In genomic region chr20:5116875-5117274, GRCh38 we compare ENCODE assay signal across 14 cellular contexts. TPM values are rescaled to one million over a fixed set of nuclear protein-coding genes. Genes with fewer than 3 reads are reported as not detected.
DNase-seq lines count a peak whose midpoint lies in the region; ATAC-seq, FAIRE-seq and TF ChIP-seq lines count a peak whose summit lies in the region.
"Had no signal": no experiment of that assay in that cellular context is flagged by ENCODE, and none has a peak within 500 bp of the region (broad histone marks: within the 10 kb centered on the region; RNA-seq: fewer than 3 reads in every experiment).

No MANE protein-coding gene starts in this region.

- H3K9ac ChIP-seq in SK-N-MC (ENCODE audit: insufficient read length), result peak overlapping the region; percentile 96
- no peak overlapping the region for H3K9ac ChIP-seq in endothelial cell of umbilical vein (replicated peaks; ENCODE audit: extremely low read depth, insufficient read depth, low read length)

- peaks cover 52% of the 10 kb centered on the region for H3K4me1 Mint-ChIP-seq in T-helper 1 cell treated with Interleukin-12 subunit alpha and Interleukin-12 subunit beta and Interleukin-4 antibody, amounts not matched to agents 30 μg/mL and 1 μg/mL, for 36 hours (ENCODE audit: low read depth)
- peaks cover 39% of the 10 kb centered on the region for H3K4me1 Mint-ChIP-seq in GM23338
- H3K4me1 Mint-ChIP-seq in naive thymus-derived CD4-positive, alpha-beta T cell, result peaks cover 19 to 65% (median 45%) of the 10 kb centered on the region in 7 donors

- dilution Hi-C loops in endothelial cell of umbilical vein (cut with MboI; ENCODE audit: extremely low pct_ligation_motif_present, low sequenced_read_pairs), result no loop called here

- H3K4me3 ChIP-seq in GM23338, result peak overlapping the region; percentile 98
- H3K4me3 ChIP-seq in SK-N-MC, result peak overlapping the region; percentile 89
- no peak overlapping the region for H3K4me3 ChIP-seq in endothelial cell of umbilical vein (replicated peaks in 1 of 3; ENCODE audit: insufficient read depth in 1 of 3, low read depth in 1 of 3, low read length in 3 of 3)
- H3K4me3 ChIP-seq in testis, result no peak overlapping the region
- no peak overlapping the region for H3K4me3 ChIP-seq in naive thymus-derived CD4-positive, alpha-beta T cell (ENCODE audit: low read length)
- H3K4me3 ChIP-seq: pancreas, Peyer's patch had no signal

- H3F3A ChIP-seq in GM23338 (replicated peaks; ENCODE audit: low read depth), result peaks cover 40% of the 10 kb centered on the region

- TF ChIP-seq POLR2A in endothelial cell of umbilical vein (IDR thresholded peaks at IDR 0.05; ENCODE audit: low read depth, low read length), result no peak
- no peak for TF ChIP-seq POLR2A in testis (IDR thresholded peaks at IDR 0.05)

- no peaks in the 10 kb centered on the region for H3K27me3 Mint-ChIP-seq in T-helper 1 cell treated with Interleukin-12 subunit alpha and Interleukin-12 subunit beta and Interleukin-4 antibody, amounts not matched to agents 30 μg/mL and 1 μg/mL, for 36 hours (ENCODE audit: low read depth)
- peaks cover 15% of the 10 kb centered on the region for H3K27me3 Mint-ChIP-seq in GM23338 (ENCODE audit: insufficient read depth, low read depth, poor library complexity)
- peaks cover 0 to 2% (median 0%) of the 10 kb centered on the region in 5 donors for H3K27me3 Mint-ChIP-seq in naive thymus-derived CD4-positive, alpha-beta T cell
- H3K27me3 Mint-ChIP-seq: memory B cell had no signal

- CTCF ChIA-PET in endothelial cell of umbilical vein (lab: Charles Lee), result interaction anchor here (0.6 to 1.1 kb wide), 2 partner anchors 14 to 868 kb away, joined by 3 to 4 read pairs; no protein-coding TSS in a partner anchor
- CTCF ChIA-PET in naive thymus-derived CD4-positive, alpha-beta T cell (lab: Charles Lee), result interaction anchor here (1.0 to 2.4 kb wide), 3 partner anchors 10 to 76 kb away, joined by 3 to 13 read pairs (median 13); partner anchors contain the start of gene CDS2

- peak overlapping the region; percentile 89 for H3K4me3 Mint-ChIP-seq in T-helper 1 cell treated with Interleukin-12 subunit alpha and Interleukin-12 subunit beta and Interleukin-4 antibody, amounts not matched to agents 30 μg/mL and 1 μg/mL, for 36 hours
- peak overlapping the region; percentile 95 for H3K4me3 Mint-ChIP-seq in GM23338
- H3K4me3 Mint-ChIP-seq in naive thymus-derived CD4-positive, alpha-beta T cell, result peak overlapping the region in 1 of 10 donors; percentile 99
- H3K4me3 Mint-ChIP-seq: memory B cell had no signal

- TF ChIP-seq CTCF in GM23338 (conservative IDR thresholded peaks at IDR 0.05; ENCODE audit: low read depth in 2 of 2) (no peak), endothelial cell of umbilical vein (IDR thresholded peaks at IDR 0.05; ENCODE audit: extremely low read depth in 1 of 2, insufficient read depth in 1 of 2, low read depth in 1 of 2, low read length in 2 of 2) (no peak), testis (IDR thresholded peaks at IDR 0.05) (no peak)

- BruUV-seq in endothelial cell of umbilical vein (replicated peaks; lab: Mats Ljungman, UMichigan), result no TSS peak

- peaks cover 41% of the 10 kb centered on the region for H4K20me1 ChIP-seq in GM23338 (replicated peaks; ENCODE audit: insufficient read depth)
- no peaks in the 10 kb centered on the region for H4K20me1 ChIP-seq in endothelial cell of umbilical vein (replicated peaks; ENCODE audit: control insufficient read depth, extremely low read depth, insufficient read depth, low read length)

- intact Hi-C loops in endothelial cell of umbilical vein (cut with micrococcal nuclease) (no loop called here), testis (cut with DNase I; ENCODE audit: low total_unique reads) (no loop called here), posterior cingulate gyrus (cut with DNase I) (no loop called here)
- intact Hi-C loops in naive thymus-derived CD4-positive, alpha-beta T cell (cut with micrococcal nuclease), result no loop called here

- H3K27ac Mint-ChIP-seq in T-helper 1 cell treated with Interleukin-12 subunit alpha and Interleukin-12 subunit beta and Interleukin-4 antibody, amounts not matched to agents 30 μg/mL and 1 μg/mL, for 36 hours, result no peak overlapping the region
- no peak overlapping the region for H3K27ac Mint-ChIP-seq in GM23338
- H3K27ac Mint-ChIP-seq in naive thymus-derived CD4-positive, alpha-beta T cell, result peak overlapping the region in 1 of 9 donors; percentile 77

- WGBS in testis, 2 donors, result 75 to 78% methylated on average over 3 of the region's 3 CpGs

- no peaks in the 10 kb centered on the region for H3K9me3 Mint-ChIP-seq in T-helper 1 cell treated with Interleukin-12 subunit alpha and Interleukin-12 subunit beta and Interleukin-4 antibody, amounts not matched to agents 30 μg/mL and 1 μg/mL, for 36 hours
- H3K9me3 Mint-ChIP-seq in GM23338, result no peaks in the 10 kb centered on the region
- peaks cover 0 to 1% (median 0%) of the 10 kb centered on the region in 11 donors for H3K9me3 Mint-ChIP-seq in naive thymus-derived CD4-positive, alpha-beta T cell
- H3K9me3 Mint-ChIP-seq: memory B cell had no signal

- DNase-seq in T-helper 1 cell (no peak), GM23338 (ENCODE audit: low spot score) (no peak), SK-N-MC (ENCODE audit: low read depth, low spot score) (no peak), endothelial cell of umbilical vein (ENCODE audit: low read depth, low spot score) (no peak), testis (no peak), posterior cingulate gyrus (no peak)
- no peak for DNase-seq in naive thymus-derived CD4-positive, alpha-beta T cell
- DNase-seq: NCI-H1105 treated with DMSO at 0.1 percent for 48 hours; pancreas; Peyer's patch; stimulated activated CD4-positive, alpha-beta T cell treated with anti-CD3 and anti-CD28 coated beads, Interleukin-12 subunit alpha, Interleukin-12 subunit beta, amount 100 ng/mL, for 4 hours; T1000 had no signal

- ATAC-seq in GM23338, result no peak
- ATAC-seq in naive thymus-derived CD4-positive, alpha-beta T cell, result no peak
- ATAC-seq: pancreas had no signal

- H3K27ac ChIP-seq in GM23338 (ENCODE audit: low read depth), result peak overlapping the region; percentile 70
- H3K27ac ChIP-seq in SK-N-MC, result peak overlapping the region; percentile 26
- H3K27ac ChIP-seq in endothelial cell of umbilical vein (ENCODE audit: insufficient read depth, low read depth, low read length), result no peak overlapping the region
- no peak overlapping the region for H3K27ac ChIP-seq in testis
- H3K27ac ChIP-seq in naive thymus-derived CD4-positive, alpha-beta T cell (ENCODE audit: low read depth, low read length), result no peak overlapping the region
- H3K27ac ChIP-seq: pancreas, Peyer's patch had no signal

- peaks cover 49% of the 10 kb centered on the region for H3K36me3 Mint-ChIP-seq in T-helper 1 cell treated with Interleukin-12 subunit alpha and Interleukin-12 subunit beta and Interleukin-4 antibody, amounts not matched to agents 30 μg/mL and 1 μg/mL, for 36 hours (ENCODE audit: low read depth)
- peaks cover 65% of the 10 kb centered on the region for H3K36me3 Mint-ChIP-seq in GM23338 (ENCODE audit: low read depth)
- H3K36me3 Mint-ChIP-seq in naive thymus-derived CD4-positive, alpha-beta T cell, result peaks cover 4 to 40% (median 15%) of the 10 kb centered on the region in 5 donors

- POLR2A ChIA-PET in endothelial cell of umbilical vein (lab: Charles Lee), result interaction anchor here (1.7 kb wide), 1 partner anchor 10 kb away, joined by 3 read pairs; the partner anchor contains the start of gene CDS2
- POLR2A ChIA-PET in naive thymus-derived CD4-positive, alpha-beta T cell (lab: Charles Lee), result interaction anchor here (1.4 kb wide), 1 partner anchor 11 kb away, joined by 9 read pairs; no protein-coding TSS in a partner anchor

- no peaks in the 10 kb centered on the region for H3K9me2 ChIP-seq in GM23338 (ENCODE audit: insufficient read depth)

- H3K36me3 ChIP-seq in GM23338 (ENCODE audit: insufficient read depth), result peaks cover 44% of the 10 kb centered on the region
- peaks cover 54% of the 10 kb centered on the region for H3K36me3 ChIP-seq in SK-N-MC (ENCODE audit: insufficient read depth, low read length)
- H3K36me3 ChIP-seq in endothelial cell of umbilical vein (ENCODE audit: control insufficient read depth in 2 of 2, extremely low read depth in 1 of 2, insufficient read depth in 2 of 2, low read length in 2 of 2), result peaks cover 0 to 3% of the 10 kb centered on the region in 2 experiments
- H3K36me3 ChIP-seq in testis (ENCODE audit: low read depth, missing control alignments), result no peaks in the 10 kb centered on the region
- peaks cover 8 to 33% (median 9%) of the 10 kb centered on the region in 3 experiments for H3K36me3 ChIP-seq in naive thymus-derived CD4-positive, alpha-beta T cell (ENCODE audit: control insufficient read depth in 2 of 3, insufficient read depth in 3 of 3, low read length in 3 of 3)

- H3K9me3 ChIP-seq in SK-N-MC (ENCODE audit: low read depth, low read length) (no peaks in the 10 kb centered on the region), endothelial cell of umbilical vein (replicated peaks; ENCODE audit: control insufficient read depth, insufficient read depth, low read length) (no peaks in the 10 kb centered on the region), testis (no peaks in the 10 kb centered on the region)
- no peaks in the 10 kb centered on the region for H3K9me3 ChIP-seq in naive thymus-derived CD4-positive, alpha-beta T cell (ENCODE audit: control insufficient read depth in 2 of 3, low read length in 3 of 3)
- H3K9me3 ChIP-seq: pancreas, Peyer's patch had no signal

- no peak for FAIRE-seq in endothelial cell of umbilical vein (lab: Jason Lieb, UNC)
- FAIRE-seq: pancreas had no signal

- H3K9me1 ChIP-seq in endothelial cell of umbilical vein (replicated peaks; ENCODE audit: control insufficient read depth, extremely low read depth, insufficient read depth, low read length), result no peaks in the 10 kb centered on the region

- H3K4me1 ChIP-seq in GM23338 (ENCODE audit: insufficient read depth) (peaks cover 15% of the 10 kb centered on the region), endothelial cell of umbilical vein (ENCODE audit: control insufficient read depth, extremely low read depth, insufficient read depth, low read length) (peaks cover 33% of the 10 kb centered on the region), testis (peaks cover 22% of the 10 kb centered on the region)
- peaks cover 21 to 29% of the 10 kb centered on the region in 2 donors for H3K4me1 ChIP-seq in naive thymus-derived CD4-positive, alpha-beta T cell (ENCODE audit: control insufficient read depth in 2 of 2, insufficient read depth in 2 of 2, low read length in 2 of 2)

- H3K4me2 ChIP-seq in GM23338 (peak overlapping the region; percentile 84), endothelial cell of umbilical vein (ENCODE audit: insufficient read depth, low read length) (peak overlapping the region; percentile 91)

- no peak overlapping the region for H2AFZ ChIP-seq in GM23338
- no peak overlapping the region for H2AFZ ChIP-seq in endothelial cell of umbilical vein (ENCODE audit: low read depth, low read length)

- H3K79me2 ChIP-seq in GM23338 (replicated peaks; ENCODE audit: insufficient read depth), result peaks cover 55% of the 10 kb centered on the region
- peaks cover 45% of the 10 kb centered on the region for H3K79me2 ChIP-seq in endothelial cell of umbilical vein (ENCODE audit: control insufficient read depth, insufficient read depth, low read length)

- H3K27me3 ChIP-seq in GM23338 (ENCODE audit: insufficient read depth), result no peaks in the 10 kb centered on the region
- H3K27me3 ChIP-seq in endothelial cell of umbilical vein (ENCODE audit: control insufficient read depth in 2 of 2, insufficient read depth in 2 of 2, low read length in 2 of 2), result no peaks in the 10 kb centered on the region
- no peaks in the 10 kb centered on the region for H3K27me3 ChIP-seq in testis
- no peaks in the 10 kb centered on the region for H3K27me3 ChIP-seq in naive thymus-derived CD4-positive, alpha-beta T cell (ENCODE audit: control insufficient read depth in 2 of 2, insufficient read depth in 2 of 2, low read length in 2 of 2)
- H3K27me3 ChIP-seq: pancreas, Peyer's patch had no signal

RNA-seq across cellular contexts. Expression of gene PCNA, which starts 2.9 kb away (rescaled TPM):
- total RNA-seq in GM23338 (2014; rRNA removed; shearing (Covaris generic)), result 413 and 428 TPM in 2 replicates
- polyA plus RNA-seq in GM23338 (2016; fragmentation: Nextera tagmentation; extraction: Ambion mirVana), result 349 and 353 TPM in 2 replicates
- total RNA-seq in endothelial cell of umbilical vein, result 161 and 175 TPM in 2 replicates
- 261 and 295 TPM in 2 replicates for polyA plus RNA-seq in endothelial cell of umbilical vein
- polyA plus RNA-seq in endothelial cell of umbilical vein (2011; cell fraction: cytosol; rRNA removed), result 260 and 295 TPM in 2 replicates
- 125 and 178 TPM in 2 replicates for polyA plus RNA-seq in endothelial cell of umbilical vein (2011; cell fraction: nucleus; rRNA removed)
- 108 and 212 TPM in 2 replicates for polyA plus RNA-seq in endothelial cell of umbilical vein (2012)
- polyA minus RNA-seq in endothelial cell of umbilical vein, result 94.7 and 108 TPM in 2 replicates
- polyA minus RNA-seq in endothelial cell of umbilical vein (2011; cell fraction: cytosol; rRNA and poly(A)+ RNA removed), result 273 TPM
- polyA minus RNA-seq in endothelial cell of umbilical vein (2011; cell fraction: nucleus; rRNA and poly(A)+ RNA removed), result 36.3 and 38.9 TPM in 2 replicates
- 10 to 100 TPM; 55.4 to 65.0 TPM for total RNA-seq in testis
- 121 TPM for polyA plus RNA-seq in testis (ENCODE audit: insufficient read depth, low read depth, low replicate concordance)
- 100 to 1,000 TPM in 1 of 5 experiments, 10 to 100 TPM in 4; 21.6 to 392 (median 39.3) TPM for total RNA-seq in naive thymus-derived CD4-positive, alpha-beta T cell
- polyA plus RNA-seq in naive thymus-derived CD4-positive, alpha-beta T cell, result 10 to 100 TPM; 48.3 to 67.4 TPM

RNA-seq across cellular contexts. Expression of gene TMEM230, which starts 4.0 kb away (rescaled TPM):
- 93.4 and 102 TPM in 2 replicates for total RNA-seq in GM23338 (2014; rRNA removed; shearing (Covaris generic))
- 110 and 113 TPM in 2 replicates for polyA plus RNA-seq in GM23338 (2016; fragmentation: Nextera tagmentation; extraction: Ambion mirVana)
- total RNA-seq in endothelial cell of umbilical vein, result 80.5 and 93.3 TPM in 2 replicates
- 139 and 146 TPM in 2 replicates for polyA plus RNA-seq in endothelial cell of umbilical vein
- 131 and 137 TPM in 2 replicates for polyA plus RNA-seq in endothelial cell of umbilical vein (2011; cell fraction: cytosol; rRNA removed)
- polyA plus RNA-seq in endothelial cell of umbilical vein (2011; cell fraction: nucleus; rRNA removed), result 37.7 and 42.2 TPM in 2 replicates
- polyA plus RNA-seq in endothelial cell of umbilical vein (2012), result 134 and 142 TPM in 2 replicates
- 78.7 and 82.3 TPM in 2 replicates for polyA minus RNA-seq in endothelial cell of umbilical vein
- polyA minus RNA-seq in endothelial cell of umbilical vein (2011; cell fraction: cytosol; rRNA and poly(A)+ RNA removed), result 17.3 TPM
- polyA minus RNA-seq in endothelial cell of umbilical vein (2011; cell fraction: nucleus; rRNA and poly(A)+ RNA removed), result 19.9 and 20.0 TPM in 2 replicates
- total RNA-seq in testis, result 10 to 100 TPM; 76.3 to 82.8 TPM
- 118 TPM for polyA plus RNA-seq in testis (ENCODE audit: insufficient read depth, low read depth, low replicate concordance)
- 10 to 100 TPM; 48.5 to 91.7 (median 75.5) TPM for total RNA-seq in naive thymus-derived CD4-positive, alpha-beta T cell
- polyA plus RNA-seq in naive thymus-derived CD4-positive, alpha-beta T cell, result 100 to 1,000 TPM; 187 to 192 TPM

RNA-seq across cellular contexts. Expression of gene CDS2, which starts 9.9 kb away (rescaled TPM):
- total RNA-seq in GM23338 (2014; rRNA removed; shearing (Covaris generic)), result 40.1 and 40.8 TPM in 2 replicates
- polyA plus RNA-seq in GM23338 (2016; fragmentation: Nextera tagmentation; extraction: Ambion mirVana) (16.8 and 17.5 TPM in 2 replicates), endothelial cell of umbilical vein (39.5 and 47.0 TPM in 2 replicates), testis (ENCODE audit: insufficient read depth, low read depth, low replicate concordance) (55.0 TPM)
- total RNA-seq in endothelial cell of umbilical vein (48.1 and 49.0 TPM in 2 replicates), testis (10 to 100 TPM; 65.7 to 71.0 TPM)
- polyA plus RNA-seq in endothelial cell of umbilical vein (2011; cell fraction: cytosol; rRNA removed), result 22.9 and 24.9 TPM in 2 replicates
- 19.1 and 25.9 TPM in 2 replicates for polyA plus RNA-seq in endothelial cell of umbilical vein (2011; cell fraction: nucleus; rRNA removed)
- polyA plus RNA-seq in endothelial cell of umbilical vein (2012), result 30.0 and 30.7 TPM in 2 replicates
- polyA minus RNA-seq in endothelial cell of umbilical vein, result 122 and 166 TPM in 2 replicates
- polyA minus RNA-seq in endothelial cell of umbilical vein (2011; cell fraction: cytosol; rRNA and poly(A)+ RNA removed), result 7.8 TPM
- 20.5 and 42.7 TPM in 2 replicates for polyA minus RNA-seq in endothelial cell of umbilical vein (2011; cell fraction: nucleus; rRNA and poly(A)+ RNA removed)
- total RNA-seq in naive thymus-derived CD4-positive, alpha-beta T cell, result 10 to 100 TPM; 48.3 to 58.3 (median 57.8) TPM
- polyA plus RNA-seq in naive thymus-derived CD4-positive, alpha-beta T cell, result 10 to 100 TPM; 34.9 to 37.8 TPM

Comparison
In these comparisons a context has a peak if more than half of its experiments do, and no peak if none do; other contexts are left out.
1. H3K27ac ChIP-seq: peak in GM23338 (single experiment) and SK-N-MC (single experiment); none in endothelial cell of umbilical vein (single experiment), testis (0 of 2) and naive thymus-derived CD4-positive, alpha-beta T cell (single experiment).
2. H3K4me3 ChIP-seq: peak in GM23338 (single experiment) and SK-N-MC (single experiment); none in endothelial cell of umbilical vein (0 of 3), testis (0 of 2) and naive thymus-derived CD4-positive, alpha-beta T cell (single experiment).